In the genomic region with DNA sequence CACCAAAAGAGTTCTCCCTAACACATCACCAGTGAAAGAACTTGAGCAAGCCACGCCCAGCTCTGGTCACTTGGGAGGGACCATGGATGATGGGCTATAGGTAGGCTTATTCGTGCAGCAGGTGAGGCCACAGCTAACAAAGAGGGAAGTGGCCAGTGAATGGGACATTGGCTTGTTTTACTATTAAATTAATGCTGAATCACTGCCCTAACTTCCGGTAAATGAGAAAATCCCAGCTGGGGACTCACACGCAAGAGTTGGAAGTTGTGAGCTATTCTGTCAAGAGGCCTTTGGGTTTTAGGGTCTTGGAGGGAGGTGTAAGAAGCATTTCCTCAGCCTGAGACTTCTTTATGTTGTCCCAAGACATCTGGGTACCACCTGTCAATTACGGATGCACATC, we compare ENCODE assay signal across 28 cellular contexts.
"Had no signal": no experiment of that assay in that cellular context is flagged by ENCODE, and none has a peak within 500 bp of the region (broad histone marks: within the 10 kb centered on the region; RNA-seq: fewer than 3 reads in every experiment).

No MANE protein-coding gene starts in this region.

- H3K4me3 Mint-ChIP-seq: activated B cell treated with CpG ODN at 0.5 μM for 24 hours; activated CD4-positive, alpha-beta T cell treated with anti-CD3 and anti-CD28 coated beads, Interleukin-2, amount 10 ng/mL, durations not matched to agents 24 days and 14 days; activated CD8-positive, alpha-beta memory T cell treated with anti-CD3 and anti-CD28 coated beads, Interleukin-2, amount 10 ng/mL, durations not matched to agents 7 days and 5 days; activated naive CD8-positive, alpha-beta T cell treated with anti-CD3 and anti-CD28 coated beads, Interleukin-2, amount 50 U/mL, for 24 hours; activated T-cell treated with anti-CD3 and anti-CD28 coated beads, Interleukin-2, amount 50 U/mL, for 4 hours; central memory CD8-positive, alpha-beta T cell; T-helper 17 cell had no signal

- DNase-seq: activated B cell treated with CpG ODN at 0.5 μM for 24 hours; activated CD4-positive, alpha-beta T cell treated with anti-CD3 and anti-CD28 coated beads for 1 hour; activated CD4-positive, alpha-beta T cell treated with anti-CD3 and anti-CD28 coated beads, Interleukin-2, amount 10 ng/mL, durations not matched to agents 24 days and 14 days; activated CD4-positive, alpha-beta T cell treated with anti-CD3 and anti-CD28 coated beads, Interleukin-2, amount 50 U/mL, for 48 hours; activated CD8-positive, alpha-beta memory T cell treated with anti-CD3 and anti-CD28 coated beads, Interleukin-2, amount 10 ng/mL, durations not matched to agents 7 days and 5 days; activated effector memory CD4-positive, alpha-beta T cell treated with anti-CD3 and anti-CD28 coated beads, Interleukin-2, amount 50 U/mL, for 16 hours; activated naive CD4-positive, alpha-beta T cell treated with Interleukin-2 at 50 U/mL for 16 hours; activated naive CD8-positive, alpha-beta T cell treated with anti-CD3 and anti-CD28 coated beads, Interleukin-2, amount 50 U/mL, for 24 hours; activated T-cell treated with anti-CD3 and anti-CD28 coated beads, Interleukin-2, amount 50 U/mL, for 4 hours; amniotic stem cell; MG63; NCI-H1092 treated with DMSO at 0.1 percent for 48 hours; NCI-H1417 treated with DMSO at 0.1 percent for 48 hours; NCI-H1694; NCI-H2029; NCI-H2107; NCI-H2171 treated with DMSO at 0.1 percent for 48 hours; NCI-H226; NCI-H526; NK-92 treated with Interleukin-12 subunit alpha and Interleukin-12 subunit beta, amount 100 ng/mL, for 24 hours; SIG-M5; T-helper 17 cell; T1000 had no signal

- H3K27ac ChIP-seq: ascending aorta, body of pancreas, KMS-11 had no signal

- H3K4me1 ChIP-seq: ascending aorta, body of pancreas had no signal

- H3K9me3 Mint-ChIP-seq: activated B cell treated with CpG ODN at 0.5 μM for 24 hours; activated CD4-positive, alpha-beta T cell treated with anti-CD3 and anti-CD28 coated beads, Interleukin-2, amount 10 ng/mL, durations not matched to agents 24 days and 14 days; activated naive CD4-positive, alpha-beta T cell treated with anti-CD3 and anti-CD28 coated beads, Interleukin-2, amount 50 U/mL, for 72 hours; activated naive CD8-positive, alpha-beta T cell treated with anti-CD3 and anti-CD28 coated beads, Interleukin-2, amount 50 U/mL, for 24 hours; activated T-cell treated with anti-CD3 and anti-CD28 coated beads, Interleukin-2, amount 50 U/mL, for 4 hours; central memory CD8-positive, alpha-beta T cell had no signal

- H3K9me3 ChIP-seq: ascending aorta, body of pancreas, MG63 had no signal

- H3K4me3 ChIP-seq: ascending aorta, body of pancreas, MG63 had no signal

- H3K36me3 ChIP-seq: ascending aorta had no signal

- H3K27me3 ChIP-seq: ascending aorta, body of pancreas, MG63 had no signal

- H3K4me1 Mint-ChIP-seq: activated CD4-positive, alpha-beta T cell treated with anti-CD3 and anti-CD28 coated beads, Interleukin-2, amount 10 ng/mL, durations not matched to agents 24 days and 14 days; activated CD8-positive, alpha-beta memory T cell treated with anti-CD3 and anti-CD28 coated beads, Interleukin-2, amount 10 ng/mL, durations not matched to agents 7 days and 5 days; activated naive CD8-positive, alpha-beta T cell treated with anti-CD3 and anti-CD28 coated beads, Interleukin-2, amount 50 U/mL, for 24 hours had no signal

- ATAC-seq: activated CD8-positive, alpha-beta memory T cell treated with anti-CD3 and anti-CD28 coated beads, Interleukin-2, amount 10 ng/mL, durations not matched to agents 7 days and 5 days; activated naive CD4-positive, alpha-beta T cell treated with anti-CD3 and anti-CD28 coated beads, Interleukin-2, amount 50 U/mL, for 72 hours; activated naive CD8-positive, alpha-beta T cell treated with anti-CD3 and anti-CD28 coated beads, Interleukin-2, amount 50 U/mL, for 24 hours; activated T-cell treated with anti-CD3 and anti-CD28 coated beads, Interleukin-2, amount 50 U/mL, for 4 hours; body of pancreas; T-helper 17 cell had no signal

- H3K27ac Mint-ChIP-seq: activated CD4-positive, alpha-beta T cell treated with anti-CD3 and anti-CD28 coated beads, Interleukin-2, amount 10 ng/mL, durations not matched to agents 24 days and 14 days; activated CD8-positive, alpha-beta memory T cell treated with anti-CD3 and anti-CD28 coated beads, Interleukin-2, amount 10 ng/mL, durations not matched to agents 7 days and 5 days; activated naive CD4-positive, alpha-beta T cell treated with anti-CD3 and anti-CD28 coated beads, Interleukin-2, amount 50 U/mL, for 72 hours; activated naive CD8-positive, alpha-beta T cell treated with anti-CD3 and anti-CD28 coated beads, Interleukin-2, amount 50 U/mL, for 24 hours; T-helper 17 cell had no signal

- H3K27me3 Mint-ChIP-seq: activated B cell treated with CpG ODN at 0.5 μM for 24 hours; activated CD4-positive, alpha-beta T cell treated with anti-CD3 and anti-CD28 coated beads, Interleukin-2, amount 10 ng/mL, durations not matched to agents 24 days and 14 days; activated CD8-positive, alpha-beta memory T cell treated with anti-CD3 and anti-CD28 coated beads, Interleukin-2, amount 10 ng/mL, durations not matched to agents 7 days and 5 days; activated naive CD8-positive, alpha-beta T cell treated with anti-CD3 and anti-CD28 coated beads, Interleukin-2, amount 50 U/mL, for 24 hours; central memory CD8-positive, alpha-beta T cell; T-helper 17 cell had no signal

- H3K36me3 Mint-ChIP-seq: activated CD8-positive, alpha-beta memory T cell treated with anti-CD3 and anti-CD28 coated beads, Interleukin-2, amount 10 ng/mL, durations not matched to agents 7 days and 5 days; activated naive CD4-positive, alpha-beta T cell treated with anti-CD3 and anti-CD28 coated beads, Interleukin-2, amount 50 U/mL, for 72 hours had no signal
